ENCODE assay signal across 8 cellular contexts in genomic region chr10:110355922-110356627, GRCh38. TPM values are rescaled to one million over a fixed set of nuclear protein-coding genes. Genes with fewer than 3 reads are reported as not detected.
DNase-seq lines count a peak whose midpoint lies in the region; ATAC-seq and TF ChIP-seq lines count a peak whose summit lies in the region.

No MANE protein-coding gene starts in this region.

- H3K4me3 ChIP-seq in CD4-positive, alpha-beta memory T cell (ENCODE audit: low read length in 2 of 2) = peak overlapping the region; percentile 64 to 74
- no peak overlapping the region for H3K4me3 ChIP-seq in A673 (ENCODE audit: low read depth, low read length, poor library complexity, severe bottlenecking)

- intact Hi-C loops in CD4-positive, alpha-beta memory T cell (cut with micrococcal nuclease) = loop anchor here (1.0 to 2.0 kb wide), 3 partner anchors 45 to 58 kb away; no protein-coding TSS in a partner anchor
- intact Hi-C loops in MCF 10A (cut with micrococcal nuclease) = no loop called here
- intact Hi-C loops in A673 (cut with micrococcal nuclease; ENCODE audit: unreplicated experiment) = loop anchor here (1.0 kb wide), 1 partner anchor 190 kb away; no protein-coding TSS in a partner anchor

- peak overlapping the region; percentile 84 to 95 (median 90) for H3K4me3 Mint-ChIP-seq in CD4-positive, alpha-beta memory T cell
- H3K4me3 Mint-ChIP-seq in MCF 10A (ENCODE audit: unreplicated experiment) = peak overlapping the region; percentile 70

- peak overlapping the region; percentile 93 to 100 (median 100) for H3K27ac Mint-ChIP-seq in CD4-positive, alpha-beta memory T cell
- peak overlapping the region; percentile 95 for H3K27ac Mint-ChIP-seq in MCF 10A (ENCODE audit: low read depth, unreplicated experiment)

- H3K27me3 ChIP-seq in CD4-positive, alpha-beta memory T cell (ENCODE audit: insufficient read depth, low read length) = no peaks in the 10 kb centered on the region
- no peaks in the 10 kb centered on the region for H3K27me3 ChIP-seq in A673 (replicated peaks; ENCODE audit: insufficient read depth, low read depth, low read length, poor library complexity)

- no peaks in the 10 kb centered on the region for H3K36me3 Mint-ChIP-seq in CD4-positive, alpha-beta memory T cell
- H3K36me3 Mint-ChIP-seq in MCF 10A (ENCODE audit: insufficient read depth, unreplicated experiment) = no peaks in the 10 kb centered on the region

- CTCF ChIA-PET in CD4-positive, alpha-beta memory T cell (lab: Charles Lee; ENCODE audit: partially characterized antibody) = interaction anchor here (0.9 to 6.9 kb wide), 17 partner anchors 11 to 283 kb away, joined by 3 to 142 read pairs (median 5); partner anchors contain the start of genes DUSP5 and SMNDC1
- CTCF ChIA-PET in MCF 10A (lab: Yijun Ruan, JAX) = interaction anchor here (1.1 to 4.6 kb wide), 8 partner anchors 33 to 191 kb away, joined by 3 to 64 read pairs (median 8); partner anchors contain the start of gene DUSP5
- CTCF ChIA-PET in A673 (lab: Charles Lee) = no interaction called here

- peak overlapping the region; percentile 81 for H3K27ac ChIP-seq in CD4-positive, alpha-beta memory T cell (ENCODE audit: low read depth, low read length)
- H3K27ac ChIP-seq in A673 (ENCODE audit: low read depth, low read length, poor library complexity, severe bottlenecking) = no peak overlapping the region

- H3K9me3 ChIP-seq in CD4-positive, alpha-beta memory T cell (ENCODE audit: control insufficient read depth in 1 of 2, low read length in 2 of 2) = no peaks in the 10 kb centered on the region
- no peaks in the 10 kb centered on the region for H3K9me3 ChIP-seq in A673 (ENCODE audit: low read depth, low read length, poor library complexity, severe bottlenecking)

- peaks cover 53% of the 10 kb centered on the region for H3K4me1 ChIP-seq in CD4-positive, alpha-beta memory T cell (ENCODE audit: insufficient read depth, low read length)
- peaks cover 12% of the 10 kb centered on the region for H3K4me1 ChIP-seq in A673 (ENCODE audit: insufficient read depth, low read length, poor library complexity, severe bottlenecking)

- H3K27me3 Mint-ChIP-seq in CD4-positive, alpha-beta memory T cell = no peaks in the 10 kb centered on the region
- no peaks in the 10 kb centered on the region for H3K27me3 Mint-ChIP-seq in MCF 10A (ENCODE audit: insufficient read depth, unreplicated experiment)

- peak; percentile 18 for ATAC-seq in GM21360 (IDR thresholded peaks at IDR 0.05; ENCODE audit: unreplicated experiment)
- peak; percentile 14 for ATAC-seq in HG03520 (IDR thresholded peaks at IDR 0.05; ENCODE audit: unreplicated experiment)

- peaks cover 43 to 57% (median 51%) of the 10 kb centered on the region in 4 donors for H3K4me1 Mint-ChIP-seq in CD4-positive, alpha-beta memory T cell
- peaks cover 55% of the 10 kb centered on the region for H3K4me1 Mint-ChIP-seq in MCF 10A (ENCODE audit: insufficient read depth, unreplicated experiment)

- no peaks in the 10 kb centered on the region for H3K36me3 ChIP-seq in CD4-positive, alpha-beta memory T cell (ENCODE audit: insufficient read depth, low read length)
- no peaks in the 10 kb centered on the region for H3K36me3 ChIP-seq in A673 (ENCODE audit: insufficient read depth, low read length, poor library complexity, severe bottlenecking)

- no peak for TF ChIP-seq CTCF in MCF 10A (IDR thresholded peaks at IDR 0.05; ENCODE audit: unreplicated experiment)
- no peak for TF ChIP-seq CTCF in A673 (conservative IDR thresholded peaks at IDR 0.05; ENCODE audit: low read depth, low read length)

- peak; percentile 58 to 78 (median 71) for DNase-seq in CD4-positive, alpha-beta memory T cell
- no peak for DNase-seq in MCF 10A (ENCODE audit: unreplicated experiment)
- DNase-seq in SHP77 treated with DMSO at 0.1 percent for 48 hours (lab: John Stamatoyannopoulos, UW) = no peak
- no peak for DNase-seq in SIG-M5 treated with dmso at 0.1 percent for 504 hours (lab: John Stamatoyannopoulos, UW; ENCODE audit: unreplicated experiment)
- no peak for DNase-seq in A673 (ENCODE audit: low spot score)
- DNase-seq in cerebellum (ENCODE audit: low spot score) = no peak

- peaks cover 0 to 3% (median 0%) of the 10 kb centered on the region in 8 donors for H3K9me3 Mint-ChIP-seq in CD4-positive, alpha-beta memory T cell
- no peaks in the 10 kb centered on the region for H3K9me3 Mint-ChIP-seq in MCF 10A (ENCODE audit: unreplicated experiment)

- POLR2A ChIA-PET in CD4-positive, alpha-beta memory T cell (lab: Charles Lee; ENCODE audit: partially characterized antibody) = interaction anchor here (0.9 to 5.7 kb wide), 13 partner anchors 8 to 194 kb away, joined by 3 to 113 read pairs (median 4); partner anchors contain the start of genes DUSP5 and SMNDC1
- POLR2A ChIA-PET in MCF 10A (lab: Yijun Ruan, JAX) (interaction anchor here (0.6 to 9.1 kb wide), 17 partner anchors 10 to 338 kb away, joined by 3 to 108 read pairs (median 4); partner anchors contain the start of genes DUSP5, SMC3 and SMNDC1), A673 (lab: Charles Lee; ENCODE audit: low non-redundant PET) (no interaction called here)

- BruUV-seq in MCF 10A (replicated peaks; lab: Mats Ljungman, UMichigan) = TSS peak; percentile 69
- BruUV-seq in A673 (replicated peaks; lab: Mats Ljungman, UMichigan) = no TSS peak

RNA-seq across cellular contexts. Expression of gene SMNDC1, which starts 51.4 kb away (rescaled TPM):
- total RNA-seq in CD4-positive, alpha-beta memory T cell = 10 to 100 TPM; 39.0 to 39.3 TPM
- polyA plus RNA-seq in CD4-positive, alpha-beta memory T cell = 10 to 100 TPM; 11.3 to 22.6 TPM
- total RNA-seq in MCF 10A (2022) (46.6 and 48.2 TPM in 2 replicates), A673 (2021) (53.1 and 57.8 TPM in 2 replicates), cerebellum (14.0 TPM)

Comparison
In these comparisons a context has a peak if more than half of its experiments do, and no peak if none do; other contexts are left out.
1. DNase-seq: peak in CD4-positive, alpha-beta memory T cell (5 of 5); none in MCF 10A (single experiment), SHP77 treated with DMSO at 0.1 percent for 48 hours (single experiment), SIG-M5 treated with dmso at 0.1 percent for 504 hours (single experiment), A673 (single experiment) and cerebellum (single experiment).